Comparison of ENCODE assay signal across 4 cellular contexts in genomic region chr19:7647156-7647555, GRCh38.
TF ChIP-seq lines count a peak whose summit lies in the region.

No MANE protein-coding gene starts in this region.

TF ChIP-seq in SK-N-SH, 30 proteins besides CTCF, POLR2A, EP300 and RAD21 (continues in another document):
- TF ChIP-seq CHD2 (IDR thresholded peaks at IDR 0.05; ENCODE audit: low read length, partially characterized antibody) = no peak
- no peak for TF ChIP-seq PBX3 (IDR thresholded peaks at IDR 0.05)
- no peak for TF ChIP-seq FOSL2 (IDR thresholded peaks at IDR 0.05; ENCODE audit: borderline replicate concordance, low read depth)
- TF ChIP-seq FOXM1 (IDR thresholded peaks at IDR 0.05; ENCODE audit: low read depth) = no peak
- no peak for TF ChIP-seq TAF1 (IDR thresholded peaks at IDR 0.05; ENCODE audit: borderline replicate concordance, low read depth, low read length)
- TF ChIP-seq EZH2phosphoT487 (IDR thresholded peaks at IDR 0.05; ENCODE audit: borderline replicate concordance, low read depth) = no peak
- TF ChIP-seq RFX5 (IDR thresholded peaks at IDR 0.05; ENCODE audit: low read length) = no peak
- TF ChIP-seq GABPA (IDR thresholded peaks at IDR 0.05; ENCODE audit: low read depth) = no peak
- TF ChIP-seq NFIC (IDR thresholded peaks at IDR 0.05; ENCODE audit: borderline replicate concordance) = no peak
- no peak for TF ChIP-seq GATA2 (CRISPR knock-in tag; IDR thresholded peaks at IDR 0.05)
- TF ChIP-seq JUND (IDR thresholded peaks at IDR 0.05) = no peak
- no peak for TF ChIP-seq TEAD4 (IDR thresholded peaks at IDR 0.05; ENCODE audit: borderline replicate concordance, insufficient read depth)
- TF ChIP-seq USF2 (IDR thresholded peaks at IDR 0.05; ENCODE audit: borderline replicate concordance, low read depth, low read length) = no peak
- no peak for TF ChIP-seq MAX (IDR thresholded peaks at IDR 0.05; ENCODE audit: low read depth)
- no peak for TF ChIP-seq IRF3 (IDR thresholded peaks at IDR 0.05; ENCODE audit: low read depth, low read length)

TF ChIP-seq in SK-N-SH treated with all-trans-retinoic acid at 6 μM for 48 hours, 23 proteins besides CTCF, POLR2A, EP300 and RAD21:
- no peak for TF ChIP-seq TSHZ2 (CRISPR knock-in tag; IDR thresholded peaks at IDR 0.05)
- no peak for TF ChIP-seq PATZ1 (CRISPR knock-in tag; IDR thresholded peaks at IDR 0.05; ENCODE audit: borderline replicate concordance)
- TF ChIP-seq SNAI2 (CRISPR knock-in tag; IDR thresholded peaks at IDR 0.05) = no peak
- TF ChIP-seq TOX (CRISPR knock-in tag; IDR thresholded peaks at IDR 0.05; ENCODE audit: borderline replicate concordance) = no peak
- no peak for TF ChIP-seq ARNTL (CRISPR knock-in tag; IDR thresholded peaks at IDR 0.05; ENCODE audit: borderline replicate concordance, low read depth)
- no peak for TF ChIP-seq ZFP30 (CRISPR knock-in tag; IDR thresholded peaks at IDR 0.05)

TF ChIP-seq in HEK293, 187 proteins besides CTCF, POLR2A, EP300 and RAD21:
- TF ChIP-seq ZNF335 (tag by site-specific recombination; conservative IDR thresholded peaks at IDR 0.05) (no peak), EGR2 (tag by site-specific recombination; IDR thresholded peaks at IDR 0.05; ENCODE audit: low read depth) (0 out of 2 replicates have a peak, but pooled peaks have one; percentile 19), ZSCAN4 (tag by site-specific recombination; IDR thresholded peaks at IDR 0.05) (no peak)

TF ChIP-seq in HepG2, 621 proteins besides CTCF, POLR2A, EP300 and RAD21:
- TF ChIP-seq POGZ (CRISPR knock-in tag; IDR thresholded peaks at IDR 0.05) (no peak), RBFOX2 (IDR thresholded peaks at IDR 0.05; ENCODE audit: low read depth, low read length) (peak; percentile 36; the same call in 1 of the 2 replicates), DR1 (CRISPR knock-in tag; IDR thresholded peaks at IDR 0.05) (no peak), NR0B2 (CRISPR knock-in tag; IDR thresholded peaks at IDR 0.05) (no peak), ZFP62 (CRISPR knock-in tag; IDR thresholded peaks at IDR 0.05) (no peak), STAT6 (CRISPR knock-in tag; IDR thresholded peaks at IDR 0.05; ENCODE audit: borderline replicate concordance) (no peak), RBAK (CRISPR knock-in tag; IDR thresholded peaks at IDR 0.05) (no peak), ZMYM4 (CRISPR knock-in tag; IDR thresholded peaks at IDR 0.05) (no peak), NFKBIZ (CRISPR knock-in tag; IDR thresholded peaks at IDR 0.05) (no peak)
